In genomic region chr9:17135578-17135904, GRCh38 we compare ENCODE assay signal across 8 cellular contexts. TPM values are rescaled to one million over a fixed set of nuclear protein-coding genes. Genes with fewer than 3 reads are reported as not detected.
A peak's percentile ranks its signal among the peaks of the same experiment; 100 is the strongest.
DNase-seq lines count a peak whose midpoint lies in the region; ATAC-seq and TF ChIP-seq lines count a peak whose summit lies in the region.

No MANE protein-coding gene starts in this region.

- H3K4me3 Mint-ChIP-seq in activated naive CD8-positive, alpha-beta T cell, result peak overlapping the region; percentile 85
- peak overlapping the region; percentile 76 for H3K4me3 Mint-ChIP-seq in stimulated activated memory B cell treated with anti-CD40 and anti-IgM and Interleukin-4, amounts not matched to agents 10 μg/mL and 1 μg/mL and 100 μg/mL, for 72 hours

- H3K27ac Mint-ChIP-seq in activated naive CD8-positive, alpha-beta T cell, result peak overlapping the region; percentile 50
- H3K27ac Mint-ChIP-seq in stimulated activated memory B cell treated with anti-CD40 and anti-IgM and Interleukin-4, amounts not matched to agents 10 μg/mL and 1 μg/mL and 100 μg/mL, for 72 hours, result peak overlapping the region; percentile 50

- no peaks in the 10 kb centered on the region for H3K36me3 ChIP-seq in kidney epithelial cell (ENCODE audit: control insufficient read depth, insufficient read depth, low read length)

- H3K36me3 Mint-ChIP-seq in activated naive CD8-positive, alpha-beta T cell, result no peaks in the 10 kb centered on the region
- no peaks in the 10 kb centered on the region for H3K36me3 Mint-ChIP-seq in stimulated activated memory B cell treated with anti-CD40 and anti-IgM and Interleukin-4, amounts not matched to agents 10 μg/mL and 1 μg/mL and 100 μg/mL, for 72 hours

- TF ChIP-seq CTCF in kidney epithelial cell (IDR thresholded peaks at IDR 0.05; ENCODE audit: insufficient read depth, low read length, poor library complexity, severe bottlenecking), result no peak

- H3K27me3 ChIP-seq in kidney epithelial cell (ENCODE audit: control insufficient read depth, insufficient read depth, low read length), result no peaks in the 10 kb centered on the region

- no peak for DNase-seq in kidney epithelial cell (ENCODE audit: low read depth)
- no peak for DNase-seq in cerebellum (ENCODE audit: low spot score)
- no peak for DNase-seq in GM19238 (ENCODE audit: insufficient read length, low spot score)

- peak overlapping the region; percentile 96 for H3K4me3 ChIP-seq in kidney epithelial cell (ENCODE audit: low read depth, low read length)

- ATAC-seq in GM18870 (IDR thresholded peaks at IDR 0.05; ENCODE audit: unreplicated experiment), result peak; percentile 30
- ATAC-seq in HG03175 (IDR thresholded peaks at IDR 0.05; ENCODE audit: unreplicated experiment), result peak; percentile 46
- ATAC-seq in stimulated activated memory B cell treated with anti-CD40 and anti-IgM and Interleukin-4, amounts not matched to agents 10 μg/mL and 1 μg/mL and 100 μg/mL, for 72 hours, result no peak
- ATAC-seq in GM19328 (IDR thresholded peaks at IDR 0.05; ENCODE audit: unreplicated experiment), result no peak

- peaks cover 15% of the 10 kb centered on the region for H3K4me1 Mint-ChIP-seq in activated naive CD8-positive, alpha-beta T cell (ENCODE audit: low read depth)
- peaks cover 15% of the 10 kb centered on the region for H3K4me1 Mint-ChIP-seq in stimulated activated memory B cell treated with anti-CD40 and anti-IgM and Interleukin-4, amounts not matched to agents 10 μg/mL and 1 μg/mL and 100 μg/mL, for 72 hours

- peaks cover 19% of the 10 kb centered on the region for H3K27me3 Mint-ChIP-seq in activated naive CD8-positive, alpha-beta T cell
- H3K27me3 Mint-ChIP-seq in stimulated activated memory B cell treated with anti-CD40 and anti-IgM and Interleukin-4, amounts not matched to agents 10 μg/mL and 1 μg/mL and 100 μg/mL, for 72 hours, result peaks cover 30% of the 10 kb centered on the region

- H3K9me3 Mint-ChIP-seq in activated naive CD8-positive, alpha-beta T cell (ENCODE audit: low read depth), result no peaks in the 10 kb centered on the region
- no peaks in the 10 kb centered on the region for H3K9me3 Mint-ChIP-seq in stimulated activated memory B cell treated with anti-CD40 and anti-IgM and Interleukin-4, amounts not matched to agents 10 μg/mL and 1 μg/mL and 100 μg/mL, for 72 hours

RNA-seq across cellular contexts. Expression of gene CNTLN, which starts 0.7 kb away (rescaled TPM):
- total RNA-seq in kidney epithelial cell (3.8 and 4.1 TPM in 2 replicates), cerebellum (28.9 TPM)

Comparison
In these comparisons a context has a peak if more than half of its experiments do, and no peak if none do; other contexts are left out.
1. ATAC-seq: peak in GM18870 (single experiment) and HG03175 (single experiment); none in stimulated activated memory B cell treated with anti-CD40 and anti-IgM and Interleukin-4, amounts not matched to agents 10 μg/mL and 1 μg/mL and 100 μg/mL, for 72 hours (single experiment) and GM19328 (single experiment).